ENCODE assay signal across 15 cellular contexts in the genomic region with DNA sequence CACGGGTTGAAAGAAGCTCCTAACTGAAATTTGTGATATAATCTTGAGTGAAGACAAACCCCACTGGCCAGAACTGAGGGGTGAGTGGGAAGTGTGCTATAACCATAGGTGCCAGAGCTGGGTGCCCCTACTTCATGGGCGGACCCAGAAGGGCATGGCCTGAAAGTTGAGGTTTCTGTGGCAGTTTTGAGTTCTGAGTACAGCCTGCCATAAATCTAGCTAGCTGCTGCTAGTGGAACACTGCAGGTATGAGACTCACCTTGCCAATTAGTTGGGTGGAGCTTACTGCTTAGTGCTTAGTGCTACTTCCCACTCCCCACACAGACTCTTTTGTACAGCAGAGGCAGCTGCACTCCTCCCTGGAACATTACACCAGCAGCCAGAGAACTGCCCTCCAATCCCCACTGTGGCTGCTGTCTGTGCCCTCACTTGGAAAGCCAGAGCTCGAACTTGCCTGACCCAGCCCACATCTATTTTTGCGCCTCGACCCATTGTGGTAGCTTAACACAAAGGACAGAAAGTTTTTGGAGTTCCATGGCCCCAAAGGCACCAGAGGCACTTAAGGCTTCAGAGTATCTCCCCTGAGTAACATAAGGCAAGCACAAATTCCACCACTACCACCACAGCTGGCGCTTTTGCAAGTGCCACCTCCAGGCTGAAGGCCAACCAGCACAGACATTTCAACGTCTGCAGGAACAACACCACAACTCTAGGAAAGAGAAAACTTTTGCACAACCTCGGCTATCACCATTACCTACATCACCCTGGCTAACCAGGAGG. TPM values are rescaled to one million over a fixed set of nuclear protein-coding genes. Genes with fewer than 3 reads are reported as not detected.
DNase-seq lines count a peak whose midpoint lies in the region; ATAC-seq and TF ChIP-seq lines count a peak whose summit lies in the region.
"Had no signal": no experiment of that assay in that cellular context is flagged by ENCODE, and none has a peak within 500 bp of the region (broad histone marks: within the 10 kb centered on the region; RNA-seq: fewer than 3 reads in every experiment).

No MANE protein-coding gene starts in this region.

- no peaks in the 10 kb centered on the region for H4K20me1 ChIP-seq in KMS-11 (ENCODE audit: insufficient read depth)

- TF ChIP-seq CTCF in KMS-11 (conservative IDR thresholded peaks at IDR 0.05; ENCODE audit: low read depth, low read length) (no peak), natural killer cell (IDR thresholded peaks at IDR 0.05) (no peak)

- H3K4me1 ChIP-seq in KMS-11 (ENCODE audit: low read depth, poor library complexity, severe bottlenecking) = peaks cover 39% of the 10 kb centered on the region

- peak overlapping the region; percentile 58 for H3K27ac Mint-ChIP-seq in activated T-helper 17 cell treated with anti-CD3 and anti-CD28 coated beads, Interleukin-2, amount 50 U/mL, for 72 hours
- H3K27ac Mint-ChIP-seq in natural killer cell = peak overlapping the region; percentile 10 to 89

- H3K27me3 Mint-ChIP-seq in activated T-helper 17 cell treated with anti-CD3 and anti-CD28 coated beads, Interleukin-2, amount 50 U/mL, for 72 hours = no peaks in the 10 kb centered on the region
- no peaks in the 10 kb centered on the region for H3K27me3 Mint-ChIP-seq in natural killer cell (ENCODE audit: low read depth in 2 of 2)

- H3K4me3 ChIP-seq in KMS-11 (IDR thresholded peaks at IDR 0.05; ENCODE audit: insufficient read depth, low read depth, low read length) = no peak overlapping the region
- H3K4me3 ChIP-seq: hepatocyte, left ventricle myocardium inferior had no signal

- no peaks in the 10 kb centered on the region for H3K27me3 ChIP-seq in KMS-11 (ENCODE audit: insufficient read depth, low read depth)
- H3K27me3 ChIP-seq: hepatocyte had no signal

- peak; percentile 48 for ATAC-seq in activated T-helper 17 cell treated with anti-CD3 and anti-CD28 coated beads, Interleukin-2, amount 50 U/mL, for 72 hours (replicated peaks)
- ATAC-seq in natural killer cell = peak; percentile 56 to 61 (median 60)

- H3K4me2 ChIP-seq in KMS-11 = peak overlapping the region; percentile 18
- H3K4me2 ChIP-seq: hepatocyte had no signal

- intact Hi-C loops in natural killer cell (cut with micrococcal nuclease) = no loop called here

- H3K27ac ChIP-seq in KMS-11 = no peak overlapping the region
- H3K27ac ChIP-seq: hepatocyte, left ventricle myocardium inferior had no signal

- no peaks in the 10 kb centered on the region for H3K79me2 ChIP-seq in KMS-11 (ENCODE audit: insufficient read depth, low read depth)
- H3K79me2 ChIP-seq: hepatocyte had no signal

- peak; percentile 7 for DNase-seq in NCI-H146 (lab: John Stamatoyannopoulos, UW)
- no peak for DNase-seq in NCI-H146 treated with DMSO at 0.1 percent for 48 hours (lab: John Stamatoyannopoulos, UW; ENCODE audit: unreplicated experiment)
- no peak for DNase-seq in natural killer cell
- no peak for DNase-seq in pons (ENCODE audit: low spot score)
- DNase-seq in SKM-1 treated with dmso at 0.1 percent for 144 hours (lab: John Stamatoyannopoulos, UW; ENCODE audit: unreplicated experiment) = no peak
- no peak for DNase-seq in stimulated activated naive CD4-positive, alpha-beta T cell (lab: John Stamatoyannopoulos, UW)
- DNase-seq: 8988T; activated gamma-delta T cell treated with Interleukin-2 at 50 U/mL for 16 hours; central memory CD4-positive, alpha-beta T cell; left ventricle myocardium inferior; NCI-H1048; NCI-H510A treated with DMSO at 0.1 percent for 48 hours had no signal

- peaks cover 39% of the 10 kb centered on the region for H3K4me1 Mint-ChIP-seq in activated T-helper 17 cell treated with anti-CD3 and anti-CD28 coated beads, Interleukin-2, amount 50 U/mL, for 72 hours
- peaks cover 53 to 56% of the 10 kb centered on the region in 2 donors for H3K4me1 Mint-ChIP-seq in natural killer cell

- peak overlapping the region; percentile 34; the same call in 1 of the 2 replicates for H2AFZ ChIP-seq in KMS-11 (ENCODE audit: low read depth)
- H2AFZ ChIP-seq: hepatocyte had no signal

- H3K4me3 Mint-ChIP-seq in activated T-helper 17 cell treated with anti-CD3 and anti-CD28 coated beads, Interleukin-2, amount 50 U/mL, for 72 hours = peak overlapping the region; percentile 75
- H3K4me3 Mint-ChIP-seq in natural killer cell = peak overlapping the region; percentile 56

- H3K9ac ChIP-seq in KMS-11 = no peak overlapping the region

- H3K9me3 Mint-ChIP-seq in activated T-helper 17 cell treated with anti-CD3 and anti-CD28 coated beads, Interleukin-2, amount 50 U/mL, for 72 hours = no peaks in the 10 kb centered on the region
- no peaks in the 10 kb centered on the region for H3K9me3 Mint-ChIP-seq in natural killer cell

- H3K36me3 ChIP-seq in KMS-11 (ENCODE audit: insufficient read depth) = no peaks in the 10 kb centered on the region
- H3K36me3 ChIP-seq: left ventricle myocardium inferior had no signal

- H3K36me3 Mint-ChIP-seq in activated T-helper 17 cell treated with anti-CD3 and anti-CD28 coated beads, Interleukin-2, amount 50 U/mL, for 72 hours (ENCODE audit: low read depth) = no peaks in the 10 kb centered on the region
- H3K36me3 Mint-ChIP-seq in natural killer cell = no peaks in the 10 kb centered on the region

RNA-seq across cellular contexts. Expression of a gene that starts 27.1 kb away (rescaled TPM):
- total RNA-seq in activated T-helper 17 cell treated with anti-CD3 and anti-CD28 coated beads, Interleukin-2, amount 50 U/mL, for 72 hours = 100 to 1,000 TPM in 1 of 2 donors, 10 to 100 TPM in 1; 42.6 to 100 TPM
- total RNA-seq in natural killer cell = 100 to 1,000 TPM; 112 to 126 (median 117) TPM
